Comparison of ENCODE assay signal across 8 cellular contexts in genomic region chr1:40476924-40477679, GRCh38. TPM values are rescaled to one million over a fixed set of nuclear protein-coding genes. Genes with fewer than 3 reads are reported as not detected.
DNase-seq lines count a peak whose midpoint lies in the region; ATAC-seq and TF ChIP-seq lines count a peak whose summit lies in the region.

TSS of gene ZFP69 (plus strand) at chr1:40477290. CDS start at chr1:40479362, 2,072 bp downstream.

- 1% methylated on average over 10 to 27 of the region's 65 CpGs for WGBS in esophagus squamous epithelium, 2 donors

- CTCF ChIA-PET in naive thymus-derived CD4-positive, alpha-beta T cell (lab: Charles Lee): no interaction called here

- H3K9me3 Mint-ChIP-seq in activated T-cell treated with anti-CD3 and anti-CD28 coated beads, Interleukin-2, amount 50 U/mL, for 24 hours: peaks cover 46% of the 10 kb centered on the region
- peaks cover 10 to 92% (median 46%) of the 10 kb centered on the region in 11 donors for H3K9me3 Mint-ChIP-seq in naive thymus-derived CD4-positive, alpha-beta T cell
- peaks cover 27% of the 10 kb centered on the region for H3K9me3 Mint-ChIP-seq in stimulated activated effector memory CD8-positive, alpha-beta T cell treated with anti-CD3 and anti-CD28 coated beads, Interleukin-12 subunit alpha, Interleukin-12 subunit beta, amount 100 ng/mL, for 72 hours

- peak within 1 kb of the TSS; percentile 78 for H3K4me3 Mint-ChIP-seq in activated T-cell treated with anti-CD3 and anti-CD28 coated beads, Interleukin-2, amount 50 U/mL, for 24 hours
- peak within 1 kb of the TSS; percentile 83 to 99 (median 92) for H3K4me3 Mint-ChIP-seq in naive thymus-derived CD4-positive, alpha-beta T cell
- H3K4me3 Mint-ChIP-seq in stimulated activated effector memory CD8-positive, alpha-beta T cell treated with anti-CD3 and anti-CD28 coated beads, Interleukin-12 subunit alpha, Interleukin-12 subunit beta, amount 100 ng/mL, for 72 hours: peak within 1 kb of the TSS; percentile 68

- H3K27ac ChIP-seq in esophagus squamous epithelium: peak within 1 kb of the TSS; percentile 56 to 76 (median 63)
- H3K27ac ChIP-seq in naive thymus-derived CD4-positive, alpha-beta T cell (ENCODE audit: low read depth, low read length): peak within 1 kb of the TSS; percentile 64

- H3K27ac Mint-ChIP-seq in activated T-cell treated with anti-CD3 and anti-CD28 coated beads, Interleukin-2, amount 50 U/mL, for 24 hours: peak within 1 kb of the TSS; percentile 81
- H3K27ac Mint-ChIP-seq in naive thymus-derived CD4-positive, alpha-beta T cell: peak within 1 kb of the TSS; percentile 70 to 95 (median 82)
- peak within 1 kb of the TSS; percentile 81 for H3K27ac Mint-ChIP-seq in stimulated activated effector memory CD8-positive, alpha-beta T cell treated with anti-CD3 and anti-CD28 coated beads, Interleukin-12 subunit alpha, Interleukin-12 subunit beta, amount 100 ng/mL, for 72 hours

- peak in 2 of 4 donors; percentile 62 to 71 for TF ChIP-seq POLR2A in esophagus squamous epithelium (IDR thresholded peaks at IDR 0.05)

- peaks cover 26% of the 10 kb centered on the region for H3K4me1 Mint-ChIP-seq in activated T-cell treated with anti-CD3 and anti-CD28 coated beads, Interleukin-2, amount 50 U/mL, for 24 hours (ENCODE audit: low read depth)
- H3K4me1 Mint-ChIP-seq in naive thymus-derived CD4-positive, alpha-beta T cell: peaks cover 12 to 34% (median 27%) of the 10 kb centered on the region in 7 donors
- peaks cover 19% of the 10 kb centered on the region for H3K4me1 Mint-ChIP-seq in stimulated activated effector memory CD8-positive, alpha-beta T cell treated with anti-CD3 and anti-CD28 coated beads, Interleukin-12 subunit alpha, Interleukin-12 subunit beta, amount 100 ng/mL, for 72 hours

- H3K27me3 Mint-ChIP-seq in activated T-cell treated with anti-CD3 and anti-CD28 coated beads, Interleukin-2, amount 50 U/mL, for 24 hours: no peaks in the 10 kb centered on the region
- H3K27me3 Mint-ChIP-seq in naive thymus-derived CD4-positive, alpha-beta T cell: no peaks in the 10 kb centered on the region

- H3K9me3 ChIP-seq in NT2/D1 (ENCODE audit: insufficient read depth, low read length): peaks cover 36% of the 10 kb centered on the region
- H3K9me3 ChIP-seq in esophagus squamous epithelium: peaks cover 0 to 31% (median 16%) of the 10 kb centered on the region in 3 donors
- peaks cover 0 to 41% (median 0%) of the 10 kb centered on the region in 3 experiments for H3K9me3 ChIP-seq in naive thymus-derived CD4-positive, alpha-beta T cell (ENCODE audit: control insufficient read depth in 2 of 3, low read length in 3 of 3)

- peak within 1 kb of the TSS; percentile 96 for H3K9ac ChIP-seq in NT2/D1 (ENCODE audit: insufficient read length, low read depth)

- DNase-seq in SIG-M5 treated with dmso at 0.1 percent for 504 hours (lab: John Stamatoyannopoulos, UW; ENCODE audit: unreplicated experiment): peak; percentile 40
- DNase-seq in SIG-M5 (lab: John Stamatoyannopoulos, UW): no peak
- DNase-seq in NT2/D1 (ENCODE audit: low read depth, low spot score): peak; percentile 35
- DNase-seq in activated T-cell treated with anti-CD3 and anti-CD28 coated beads, Interleukin-2, amount 50 U/mL, for 24 hours: peak; percentile 84
- peak; percentile 8 for DNase-seq in esophagus squamous epithelium (lab: John Stamatoyannopoulos, UW)
- peak; percentile 53 to 70 (median 65) for DNase-seq in naive thymus-derived CD4-positive, alpha-beta T cell
- peak; percentile 57 to 82 for DNase-seq in stimulated activated effector memory CD8-positive, alpha-beta T cell treated with anti-CD3 and anti-CD28 coated beads, Interleukin-12 subunit alpha, Interleukin-12 subunit beta, amount 100 ng/mL, for 72 hours (ENCODE audit: low spot score in 2 of 2)

- H3K4me3 ChIP-seq in NT2/D1 (ENCODE audit: insufficient read length, low read depth) (peak within 1 kb of the TSS; percentile 88), esophagus squamous epithelium (peak within 1 kb of the TSS; percentile 66 to 95 (median 88))
- H3K4me3 ChIP-seq in naive thymus-derived CD4-positive, alpha-beta T cell (ENCODE audit: low read length): peak within 1 kb of the TSS; percentile 85

- H3K4me1 ChIP-seq in NT2/D1 (ENCODE audit: insufficient read depth, insufficient read length) (no peaks in the 10 kb centered on the region), esophagus squamous epithelium (peaks cover 4 to 16% (median 8%) of the 10 kb centered on the region in 3 donors)
- peaks cover 0 to 5% of the 10 kb centered on the region in 2 donors for H3K4me1 ChIP-seq in naive thymus-derived CD4-positive, alpha-beta T cell (ENCODE audit: control insufficient read depth in 2 of 2, insufficient read depth in 2 of 2, low read length in 2 of 2)

- peaks cover 54% of the 10 kb centered on the region for H3K36me3 Mint-ChIP-seq in activated T-cell treated with anti-CD3 and anti-CD28 coated beads, Interleukin-2, amount 50 U/mL, for 24 hours (ENCODE audit: low read depth)
- peaks cover 19 to 59% (median 40%) of the 10 kb centered on the region in 5 donors for H3K36me3 Mint-ChIP-seq in naive thymus-derived CD4-positive, alpha-beta T cell
- H3K36me3 Mint-ChIP-seq in stimulated activated effector memory CD8-positive, alpha-beta T cell treated with anti-CD3 and anti-CD28 coated beads, Interleukin-12 subunit alpha, Interleukin-12 subunit beta, amount 100 ng/mL, for 72 hours: peaks cover 6% of the 10 kb centered on the region

- TF ChIP-seq CTCF in esophagus squamous epithelium (IDR thresholded peaks at IDR 0.05): peak in 1 of 6 experiments; percentile 7

- ATAC-seq in HG03439 (IDR thresholded peaks at IDR 0.05; ENCODE audit: unreplicated experiment): peak; percentile 77
- ATAC-seq in naive thymus-derived CD4-positive, alpha-beta T cell: peak; percentile 91
- ATAC-seq in stimulated activated effector memory CD8-positive, alpha-beta T cell treated with anti-CD3 and anti-CD28 coated beads, Interleukin-12 subunit alpha, Interleukin-12 subunit beta, amount 100 ng/mL, for 72 hours: peak; percentile 92

- POLR2A ChIA-PET in naive thymus-derived CD4-positive, alpha-beta T cell (lab: Charles Lee): interaction anchor here (1.1 to 1.7 kb wide), 3 partner anchors 11 to 55 kb away, joined by 3 to 4 read pairs (median 4); partner anchors contain the start of gene ZNF684

- H3K27me3 ChIP-seq in NT2/D1 (ENCODE audit: insufficient read depth, insufficient read length): peaks cover 9% of the 10 kb centered on the region
- H3K27me3 ChIP-seq in esophagus squamous epithelium: no peaks in the 10 kb centered on the region
- H3K27me3 ChIP-seq in naive thymus-derived CD4-positive, alpha-beta T cell (ENCODE audit: control insufficient read depth in 2 of 2, insufficient read depth in 2 of 2, low read length in 2 of 2): no peaks in the 10 kb centered on the region

- intact Hi-C loops in esophagus squamous epithelium (cut with DNase I): no loop called here
- intact Hi-C loops in naive thymus-derived CD4-positive, alpha-beta T cell (cut with micrococcal nuclease): loop anchor here (1.0 to 2.0 kb wide), 3 partner anchors 26 to 54 kb away; partner anchors contain the start of genes EXO5 (in 2 of the 2), ZFP69B (in 2 of the 2) and ZNF684 (in 1 of the 2)

- H3K36me3 ChIP-seq in NT2/D1 (ENCODE audit: insufficient read depth, insufficient read length, low read length): peaks cover 17% of the 10 kb centered on the region
- peaks cover 0 to 13% (median 0%) of the 10 kb centered on the region in 3 donors for H3K36me3 ChIP-seq in esophagus squamous epithelium
- peaks cover 0 to 10% (median 0%) of the 10 kb centered on the region in 3 experiments for H3K36me3 ChIP-seq in naive thymus-derived CD4-positive, alpha-beta T cell (ENCODE audit: control insufficient read depth in 2 of 3, insufficient read depth in 3 of 3, low read length in 3 of 3)

RNA-seq across cellular contexts. Expression of gene ZFP69, which starts in this region (rescaled TPM):
- 1 to 10 TPM; 2.6 to 3.7 (median 3.6) TPM for total RNA-seq in esophagus squamous epithelium
- 1 to 10 TPM; 2.7 to 4.3 (median 3.4) TPM for total RNA-seq in naive thymus-derived CD4-positive, alpha-beta T cell
- 1 to 10 TPM; 4.1 to 7.8 TPM for polyA plus RNA-seq in naive thymus-derived CD4-positive, alpha-beta T cell
